8 cellular contexts compared by ENCODE assay signal in the genomic region with DNA sequence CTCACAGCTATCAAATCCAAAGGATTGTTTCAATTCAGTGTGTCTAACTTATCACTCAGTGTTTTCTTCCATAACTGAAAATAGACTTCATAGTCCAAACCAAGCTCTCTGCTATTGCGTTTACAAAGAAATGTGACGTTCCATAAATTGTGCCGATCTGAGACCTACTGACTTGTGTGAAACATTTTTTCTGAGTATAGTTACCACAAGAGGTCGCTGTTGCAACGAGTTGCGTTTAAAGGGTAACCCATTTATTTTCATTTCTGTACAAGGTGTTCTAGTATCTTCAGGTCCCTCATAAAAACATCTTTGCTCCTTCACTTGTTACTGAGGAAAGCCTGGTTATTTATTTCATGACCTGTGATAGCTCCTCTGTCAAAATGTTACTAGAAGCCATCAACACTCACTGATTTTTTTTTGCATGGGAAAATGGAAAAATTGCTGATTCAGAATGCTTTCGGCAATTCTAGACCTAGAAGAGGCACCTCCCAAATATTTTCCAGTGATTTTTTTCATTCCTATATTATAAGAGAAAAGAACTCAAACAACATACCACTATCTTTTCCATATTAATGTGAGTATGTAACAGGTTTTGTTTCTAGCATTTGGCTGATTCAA.
DNase-seq lines count a peak whose midpoint lies in the region; ATAC-seq, FAIRE-seq and TF ChIP-seq lines count a peak whose summit lies in the region.

No MANE protein-coding gene starts in this region.

- no peak for DNase-seq in heart left ventricle
- DNase-seq in left ventricle myocardium superior = no peak
- peak; percentile 50 for DNase-seq in SW480 (ENCODE audit: low spot score)
- DNase-seq in endothelial cell of umbilical vein (ENCODE audit: low read depth, low spot score) = peak; percentile 56
- peak; percentile 42 for DNase-seq in prostate gland (ENCODE audit: low spot score)
- no peak for DNase-seq in gastrocnemius medialis

- no peaks in the 10 kb centered on the region for H4K20me1 ChIP-seq in endothelial cell of umbilical vein (replicated peaks; ENCODE audit: control insufficient read depth, extremely low read depth, insufficient read depth, low read length)

- H3K4me2 ChIP-seq in endothelial cell of umbilical vein (ENCODE audit: insufficient read depth, low read length) = no peak overlapping the region

- H3K36me3 ChIP-seq in heart left ventricle = no peaks in the 10 kb centered on the region
- H3K36me3 ChIP-seq in endothelial cell of umbilical vein (ENCODE audit: control insufficient read depth in 2 of 2, extremely low read depth in 1 of 2, insufficient read depth in 2 of 2, low read length in 2 of 2) = no peaks in the 10 kb centered on the region
- H3K36me3 ChIP-seq in prostate gland = no peaks in the 10 kb centered on the region
- H3K36me3 ChIP-seq in gastrocnemius medialis = no peaks in the 10 kb centered on the region

- WGBS in heart left ventricle, 4 donors = 19 to 23% (median 22%) methylated on average over 7 of the region's 7 CpGs
- 14% methylated on average over 7 of the region's 7 CpGs for WGBS in prostate gland

- no peaks in the 10 kb centered on the region for H3K9me1 ChIP-seq in endothelial cell of umbilical vein (replicated peaks; ENCODE audit: control insufficient read depth, extremely low read depth, insufficient read depth, low read length)

- dilution Hi-C loops in endothelial cell of umbilical vein (cut with MboI; ENCODE audit: extremely low pct_ligation_motif_present, low sequenced_read_pairs) = no loop called here

- no peak overlapping the region for H3K9ac ChIP-seq in endothelial cell of umbilical vein (replicated peaks; ENCODE audit: extremely low read depth, insufficient read depth, low read length)

- no peak for ATAC-seq in heart left ventricle
- ATAC-seq in left ventricle myocardium superior = no peak
- ATAC-seq in HG02763 (IDR thresholded peaks at IDR 0.05; ENCODE audit: unreplicated experiment) = no peak
- no peak for ATAC-seq in gastrocnemius medialis

- no peaks in the 10 kb centered on the region for H3K4me1 ChIP-seq in heart left ventricle
- H3K4me1 ChIP-seq in endothelial cell of umbilical vein (ENCODE audit: control insufficient read depth, extremely low read depth, insufficient read depth, low read length) = no peaks in the 10 kb centered on the region
- no peaks in the 10 kb centered on the region for H3K4me1 ChIP-seq in prostate gland (replicated peaks)
- no peaks in the 10 kb centered on the region for H3K4me1 ChIP-seq in gastrocnemius medialis

- no peak overlapping the region for H3K4me3 ChIP-seq in heart left ventricle
- H3K4me3 ChIP-seq in endothelial cell of umbilical vein (replicated peaks in 1 of 3; ENCODE audit: insufficient read depth in 1 of 3, low read depth in 1 of 3, low read length in 3 of 3) = no peak overlapping the region
- no peak overlapping the region for H3K4me3 ChIP-seq in prostate gland
- H3K4me3 ChIP-seq in gastrocnemius medialis = no peak overlapping the region

- H3K27ac ChIP-seq in heart left ventricle (no peak overlapping the region), endothelial cell of umbilical vein (ENCODE audit: insufficient read depth, low read depth, low read length) (no peak overlapping the region), prostate gland (no peak overlapping the region), gastrocnemius medialis (no peak overlapping the region)

- CTCF ChIA-PET in endothelial cell of umbilical vein (lab: Charles Lee) = interaction anchor here (1.0 to 2.9 kb wide), 6 partner anchors 10 to 24 kb away, joined by 3 to 20 read pairs (median 4); no protein-coding TSS in a partner anchor

- TF ChIP-seq CTCF in heart left ventricle (IDR thresholded peaks at IDR 0.05) (peak in 10 of 12 donors; percentile 18 to 58 (median 48)), LNCAP (IDR thresholded peaks at IDR 0.05) (peak; percentile 76), endothelial cell of umbilical vein (IDR thresholded peaks at IDR 0.05; ENCODE audit: extremely low read depth in 1 of 2, insufficient read depth in 1 of 2, low read depth in 1 of 2, low read length in 2 of 2) (peak; percentile 46 to 64), prostate gland (IDR thresholded peaks at IDR 0.05) (peak in 3 of 4 experiments; percentile 32 to 72 (median 42)), gastrocnemius medialis (IDR thresholded peaks at IDR 0.05 in 4 of 5, conservative IDR thresholded peaks at IDR 0.05 in 1 of 5) (peak in 1 of 5 experiments; percentile 21)

- BruUV-seq in endothelial cell of umbilical vein (replicated peaks; lab: Mats Ljungman, UMichigan) = no TSS peak

- in situ Hi-C loops in gastrocnemius medialis (cut with MboI; ENCODE audit: low sequenced_read_pairs in 4 of 4) = no loop called here

- intact Hi-C loops in heart left ventricle (cut with DNase I) (no loop called here), left ventricle myocardium superior (cut with micrococcal nuclease) (no loop called here), endothelial cell of umbilical vein (cut with micrococcal nuclease) (no loop called here), prostate gland (cut with DNase I) (no loop called here), gastrocnemius medialis (cut with DNase I; ENCODE audit: low total_unique reads) (no loop called here)

- H3K27me3 ChIP-seq in heart left ventricle (peaks cover 0 to 11% (median 0%) of the 10 kb centered on the region in 9 donors), endothelial cell of umbilical vein (ENCODE audit: control insufficient read depth in 2 of 2, insufficient read depth in 2 of 2, low read length in 2 of 2) (peaks cover 8 to 12% of the 10 kb centered on the region in 2 experiments), prostate gland (replicated peaks; ENCODE audit: insufficient read depth) (no peaks in the 10 kb centered on the region), gastrocnemius medialis (no peaks in the 10 kb centered on the region)

- TF ChIP-seq POLR2A in heart left ventricle (IDR thresholded peaks at IDR 0.05) (no peak), endothelial cell of umbilical vein (IDR thresholded peaks at IDR 0.05; ENCODE audit: low read depth, low read length) (no peak), prostate gland (IDR thresholded peaks at IDR 0.05) (no peak), gastrocnemius medialis (IDR thresholded peaks at IDR 0.05) (no peak)

- peak; percentile 81 for FAIRE-seq in endothelial cell of umbilical vein (lab: Jason Lieb, UNC)

- no peaks in the 10 kb centered on the region for H3K9me3 ChIP-seq in heart left ventricle
- no peaks in the 10 kb centered on the region for H3K9me3 ChIP-seq in endothelial cell of umbilical vein (replicated peaks; ENCODE audit: control insufficient read depth, insufficient read depth, low read length)
- no peaks in the 10 kb centered on the region for H3K9me3 ChIP-seq in prostate gland
- no peaks in the 10 kb centered on the region for H3K9me3 ChIP-seq in gastrocnemius medialis

- POLR2A ChIA-PET in endothelial cell of umbilical vein (lab: Charles Lee) = no interaction called here

- no peak overlapping the region for H2AFZ ChIP-seq in endothelial cell of umbilical vein (ENCODE audit: low read depth, low read length)

- no peaks in the 10 kb centered on the region for H3K79me2 ChIP-seq in endothelial cell of umbilical vein (ENCODE audit: control insufficient read depth, insufficient read depth, low read length)

TF ChIP-seq in endothelial cell of umbilical vein, 7 proteins besides CTCF, POLR2A, EP300 and RAD21:
- no peak for TF ChIP-seq POLR2AphosphoS5 (IDR thresholded peaks at IDR 0.05; ENCODE audit: insufficient read depth, low read depth, low read length)
- TF ChIP-seq EZH2 (IDR thresholded peaks at IDR 0.05; ENCODE audit: borderline replicate concordance, low read depth, low read length, severe bottlenecking) = no peak
- no peak for TF ChIP-seq FOS (IDR thresholded peaks at IDR 0.05; ENCODE audit: borderline replicate concordance, insufficient read depth, low read length)
- no peak for TF ChIP-seq MYC (IDR thresholded peaks at IDR 0.05; ENCODE audit: low read depth, low read length)
- TF ChIP-seq, protein P1, sequence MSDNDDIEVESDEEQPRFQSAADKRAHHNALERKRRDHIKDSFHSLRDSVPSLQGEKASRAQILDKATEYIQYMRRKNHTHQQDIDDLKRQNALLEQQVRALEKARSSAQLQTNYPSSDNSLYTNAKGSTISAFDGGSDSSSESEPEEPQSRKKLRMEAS (IDR thresholded peaks at IDR 0.05; ENCODE audit: insufficient read depth, insufficient read length) = no peak
- TF ChIP-seq GATA2 (IDR thresholded peaks at IDR 0.05; ENCODE audit: insufficient read depth, insufficient read length, low read depth, low read length) = no peak

Comparison
In these comparisons a context has a peak if more than half of its experiments do, and no peak if none do; other contexts are left out.
1. DNase-seq: peak in SW480 (single experiment), endothelial cell of umbilical vein (single experiment) and prostate gland (single experiment); none in heart left ventricle (0 of 5), left ventricle myocardium superior (single experiment) and gastrocnemius medialis (0 of 2).